13 cellular contexts compared by ENCODE assay signal in genomic region chr19:291561-292280, GRCh38. TPM values are rescaled to one million over a fixed set of nuclear protein-coding genes. Genes with fewer than 3 reads are reported as not detected.
DNase-seq lines count a peak whose midpoint lies in the region; ATAC-seq and TF ChIP-seq lines count a peak whose summit lies in the region.
"Had no signal": no experiment of that assay in that cellular context is flagged by ENCODE, and none has a peak within 500 bp of the region (broad histone marks: within the 10 kb centered on the region; RNA-seq: fewer than 3 reads in every experiment).

No MANE protein-coding gene starts in this region.

- no peak overlapping the region for H3K9ac ChIP-seq in adipocyte (ENCODE audit: low read length)

- H3K9me3 ChIP-seq in adipocyte (ENCODE audit: control insufficient read depth, low read length) (peaks cover 3% of the 10 kb centered on the region), transverse colon (no peaks in the 10 kb centered on the region), OCI-LY7 (ENCODE audit: low read length) (no peaks in the 10 kb centered on the region)
- H3K9me3 ChIP-seq: ascending aorta, tibial nerve had no signal

- H2AFZ ChIP-seq in OCI-LY7 (ENCODE audit: low read length) = no peak overlapping the region

- intact Hi-C loops in Right ventricle myocardium superior (cut with DNase I) (no loop called here), cardiac septum (cut with DNase I) (no loop called here), transverse colon (cut with DNase I; ENCODE audit: low total_unique reads) (no loop called here), OCI-LY7 (cut with micrococcal nuclease; ENCODE audit: unreplicated experiment) (no loop called here)

- H3K4me1 ChIP-seq in adipocyte (ENCODE audit: control insufficient read depth, insufficient read depth, low read length) = peaks cover 11% of the 10 kb centered on the region
- H3K4me1 ChIP-seq in transverse colon = peaks cover 8 to 50% (median 38%) of the 10 kb centered on the region in 4 donors
- no peaks in the 10 kb centered on the region for H3K4me1 ChIP-seq in OCI-LY7 (ENCODE audit: insufficient read depth, low read length, poor library complexity, severe bottlenecking)

- H3K4me2 ChIP-seq in OCI-LY7 (ENCODE audit: low read length) = no peak overlapping the region

- no peaks in the 10 kb centered on the region for H4K20me1 ChIP-seq in OCI-LY7 (ENCODE audit: insufficient read depth, low read length)

- H3K4me3 ChIP-seq in adipocyte (ENCODE audit: low read length) (peak overlapping the region; percentile 37), transverse colon (peak overlapping the region in 3 of 4 donors; percentile 18 to 41 (median 33)), OCI-LY7 (ENCODE audit: low read depth, low read length, poor library complexity, severe bottlenecking) (no peak overlapping the region)

- CTCF ChIA-PET in OCI-LY7 (lab: Charles Lee; ENCODE audit: unreplicated experiment) = no interaction called here

- H3K9me2 ChIP-seq in OCI-LY7 (ENCODE audit: insufficient read depth, low read length) = no peaks in the 10 kb centered on the region

- H3K36me3 ChIP-seq in adipocyte (ENCODE audit: control insufficient read depth, insufficient read depth, low read length, severe bottlenecking) (no peaks in the 10 kb centered on the region), transverse colon (no peaks in the 10 kb centered on the region), OCI-LY7 (ENCODE audit: insufficient read depth, low read length) (no peaks in the 10 kb centered on the region)
- H3K36me3 ChIP-seq: ascending aorta, tibial nerve had no signal

- no peak for ATAC-seq in Right ventricle myocardium superior (ENCODE audit: poor library complexity)

- POLR2A ChIA-PET in OCI-LY7 (lab: Charles Lee) = no interaction called here

- H3K79me2 ChIP-seq in OCI-LY7 (ENCODE audit: insufficient read depth, low read depth, low read length) = no peaks in the 10 kb centered on the region

- TF ChIP-seq CTCF in transverse colon (IDR thresholded peaks at IDR 0.05) = no peak
- no peak for TF ChIP-seq CTCF in OCI-LY7 (conservative IDR thresholded peaks at IDR 0.05; ENCODE audit: low read length)

- DNase-seq in Right ventricle myocardium superior (peak; percentile 26), cardiac septum (ENCODE audit: low spot score) (no peak), adipocyte (ENCODE audit: low read depth) (peak; percentile 36), transverse colon (peak; percentile 55), OCI-LY7 (ENCODE audit: low spot score) (no peak), iPS-NIHi11 (ENCODE audit: low spot score) (no peak)
- DNase-seq in activated CD4-positive, CD25-positive, alpha-beta regulatory T cell treated with anti-CD3 and anti-CD28 coated beads, Interleukin-2, amount 50 U/mL, for 72 hours = no peak
- DNase-seq: DND-41, erythroblast, NCI-H510A had no signal

- peak; percentile 33 for TF ChIP-seq POLR2A in transverse colon (IDR thresholded peaks at IDR 0.05)

- no peak for TF ChIP-seq EP300 in transverse colon (IDR thresholded peaks at IDR 0.05; ENCODE audit: low read depth)

- in situ Hi-C loops in transverse colon (cut with MboI; ENCODE audit: low pct_ligation_motif_present in 1 of 4, low pct_unique_long_range_greater_than_20kb in 1 of 4, low sequenced_read_pairs in 3 of 4) = no loop called here

- H3K27me3 ChIP-seq in adipocyte (replicated peaks; ENCODE audit: control insufficient read depth, insufficient read depth, low read length) = peaks cover 37% of the 10 kb centered on the region
- peaks cover 8% of the 10 kb centered on the region for H3K27me3 ChIP-seq in layer of hippocampus (ENCODE audit: control insufficient read depth, insufficient read depth, low read length)
- H3K27me3 ChIP-seq in transverse colon = peaks cover 47% of the 10 kb centered on the region

- 67% methylated on average over 45 of the region's 71 CpGs; no CpG with 5 or more reads in 1 of the 2 donors for WGBS in transverse colon (ENCODE audit: low coverage in 1 of 2), 2 donors

- peak overlapping the region; percentile 82 for H3K27ac ChIP-seq in layer of hippocampus (ENCODE audit: low read depth, low read length)
- peak overlapping the region; percentile 56 to 80 (median 73) for H3K27ac ChIP-seq in transverse colon
- no peak overlapping the region for H3K27ac ChIP-seq in OCI-LY7 (ENCODE audit: low read depth, low read length, poor library complexity, severe bottlenecking)
- H3K27ac ChIP-seq: ascending aorta had no signal

- BruUV-seq in OCI-LY7 (replicated peaks; lab: Mats Ljungman, UMichigan) = no TSS peak

RNA-seq across cellular contexts. Expression of gene PLPP2, which starts 0.5 kb away (rescaled TPM):
- total RNA-seq in Right ventricle myocardium superior = 0.56 TPM
- total RNA-seq in cardiac septum = 0.81 TPM
- 100 to 1,000 TPM; 130 to 190 (median 159) TPM for total RNA-seq in transverse colon
- 0.03 and 0.05 TPM in 2 replicates for total RNA-seq in OCI-LY7 (2014; rRNA removed; shearing (Covaris generic))
- 0.50 and 0.80 TPM in 2 replicates for total RNA-seq in OCI-LY7 (2022)

RNA-seq across cellular contexts. Expression of gene MIER2, which starts 52.9 kb away (rescaled TPM):
- total RNA-seq in Right ventricle myocardium superior (18.3 TPM), cardiac septum (21.8 TPM), transverse colon (10 to 100 TPM in 3 of 4 donors, 1 to 10 TPM in 1; 8.2 to 41.1 (median 16.7) TPM), OCI-LY7 (2022) (29.1 and 33.0 TPM in 2 replicates)
- 21.6 and 30.2 TPM in 2 replicates for total RNA-seq in OCI-LY7 (2014; rRNA removed; shearing (Covaris generic))

Comparison
In these comparisons a context has a peak if more than half of its experiments do, and no peak if none do; other contexts are left out.
1. DNase-seq: peak in Right ventricle myocardium superior (single experiment), adipocyte (single experiment) and transverse colon (single experiment); none in cardiac septum (single experiment), activated CD4-positive, CD25-positive, alpha-beta regulatory T cell treated with anti-CD3 and anti-CD28 coated beads, Interleukin-2, amount 50 U/mL, for 72 hours (single experiment), OCI-LY7 (single experiment) and iPS-NIHi11 (single experiment).
2. RNA of gene PLPP2, which starts 0.5 kb away (total RNA-seq): 130 to 190 TPM in transverse colon; 0.81 TPM in cardiac septum (single experiment), 0.03 to 0.80 TPM in OCI-LY7 and 0.56 TPM in Right ventricle myocardium superior (single experiment); every median in the first group is over 10 times any median in the second.